ENCODE assay signal across 22 cellular contexts in the genomic region with DNA sequence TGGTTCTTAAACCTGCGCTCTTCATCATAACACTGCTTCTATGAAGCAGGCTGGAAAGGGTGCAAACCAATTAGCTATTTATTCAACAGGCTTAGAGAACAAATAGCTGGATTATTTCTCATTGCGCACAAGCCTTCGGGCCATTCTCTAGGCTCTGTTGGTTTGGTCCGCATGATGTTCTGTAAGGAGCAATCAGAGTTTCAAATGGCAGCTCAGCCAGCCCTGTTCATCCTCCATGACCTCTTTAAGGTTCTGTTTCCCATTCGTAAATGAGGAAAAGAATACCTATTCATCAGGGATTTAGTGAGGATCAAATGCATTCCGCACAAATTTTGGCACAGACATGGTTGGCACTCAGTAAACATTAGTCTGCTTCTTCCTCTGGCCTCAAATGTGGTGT. TPM values are rescaled to one million over a fixed set of nuclear protein-coding genes. Genes with fewer than 3 reads are reported as not detected.
DNase-seq lines count a peak whose midpoint lies in the region; ATAC-seq and TF ChIP-seq lines count a peak whose summit lies in the region.
"Had no signal": no experiment of that assay in that cellular context is flagged by ENCODE, and none has a peak within 500 bp of the region (broad histone marks: within the 10 kb centered on the region; RNA-seq: fewer than 3 reads in every experiment).

No MANE protein-coding gene starts in this region.

- no peaks in the 10 kb centered on the region for H3K9me2 ChIP-seq in OCI-LY7 (ENCODE audit: insufficient read depth, low read length)

- H3K27me3 ChIP-seq in right atrium auricular region = no peaks in the 10 kb centered on the region
- H3K27me3 ChIP-seq: BE2C had no signal

- H3K4me1 ChIP-seq in OCI-LY7 (ENCODE audit: insufficient read depth, low read length, poor library complexity, severe bottlenecking) (peaks cover 48% of the 10 kb centered on the region), right atrium auricular region (no peaks in the 10 kb centered on the region)
- H3K4me1 ChIP-seq: BE2C had no signal

- H3K9me3 Mint-ChIP-seq in endothelial cell (ENCODE audit: unreplicated experiment) = no peaks in the 10 kb centered on the region
- peaks cover 0 to 4% of the 10 kb centered on the region in 2 donors for H3K9me3 Mint-ChIP-seq in activated naive CD4-positive, alpha-beta T cell treated with anti-CD3 and anti-CD28 coated beads, Interleukin-2, amount 50 U/mL, for 72 hours

- no peaks in the 10 kb centered on the region for H3K36me3 Mint-ChIP-seq in endothelial cell (ENCODE audit: low read depth, unreplicated experiment)
- no peaks in the 10 kb centered on the region for H3K36me3 Mint-ChIP-seq in activated naive CD4-positive, alpha-beta T cell treated with anti-CD3 and anti-CD28 coated beads, Interleukin-2, amount 50 U/mL, for 72 hours
- H3K36me3 Mint-ChIP-seq: CD4-positive, CD25-positive, alpha-beta regulatory T cell; CD8-positive, alpha-beta memory T cell had no signal

- H3K79me2 ChIP-seq in OCI-LY7 (ENCODE audit: insufficient read depth, low read depth, low read length) = no peaks in the 10 kb centered on the region

- intact Hi-C loops in OCI-LY7 (cut with micrococcal nuclease; ENCODE audit: unreplicated experiment) = loop anchor here (10.0 kb wide), 1 partner anchor 903 kb away; no protein-coding TSS in a partner anchor

- no peak overlapping the region for H3K4me3 Mint-ChIP-seq in endothelial cell (ENCODE audit: unreplicated experiment)
- H3K4me3 Mint-ChIP-seq: CD4-positive, CD25-positive, alpha-beta regulatory T cell; CD8-positive, alpha-beta memory T cell; HFFc6 had no signal

- TF ChIP-seq CTCF in OCI-LY7 (conservative IDR thresholded peaks at IDR 0.05; ENCODE audit: low read length) = no peak
- TF ChIP-seq CTCF in endothelial cell (IDR thresholded peaks at IDR 0.05; ENCODE audit: unreplicated experiment) = no peak
- TF ChIP-seq CTCF in right atrium auricular region (IDR thresholded peaks at IDR 0.05) = no peak

- H3K4me3 ChIP-seq in OCI-LY7 (ENCODE audit: low read depth, low read length, poor library complexity, severe bottlenecking) = no peak overlapping the region
- no peak overlapping the region for H3K4me3 ChIP-seq in right atrium auricular region

- BruUV-seq in OCI-LY7 (replicated peaks; lab: Mats Ljungman, UMichigan) = no TSS peak

- peak overlapping the region; percentile 54 for H2AFZ ChIP-seq in OCI-LY7 (ENCODE audit: low read length)

- no peaks in the 10 kb centered on the region for H3K4me1 Mint-ChIP-seq in endothelial cell (ENCODE audit: unreplicated experiment)
- H3K4me1 Mint-ChIP-seq: CD4-positive, CD25-positive, alpha-beta regulatory T cell; CD8-positive, alpha-beta memory T cell had no signal

- in situ Hi-C loops in G401 (cut with HindIII; ENCODE audit: low sequenced_read_pairs) = no loop called here

- H4K20me1 ChIP-seq in OCI-LY7 (ENCODE audit: insufficient read depth, low read length) = no peaks in the 10 kb centered on the region

- POLR2A ChIA-PET in OCI-LY7 (lab: Charles Lee) = interaction anchor here (0.6 to 1.5 kb wide), 8 partner anchors 9 to 448 kb away, joined by 3 to 6 read pairs (median 4); no protein-coding TSS in a partner anchor

- H3K9me3 ChIP-seq in OCI-LY7 (ENCODE audit: low read length) = peaks cover 9% of the 10 kb centered on the region; the same call in 1 of the 2 replicates
- H3K9me3 ChIP-seq in right atrium auricular region = no peaks in the 10 kb centered on the region
- H3K9me3 ChIP-seq: BE2C had no signal

- peak; percentile 22 for DNase-seq in G401 (ENCODE audit: low spot score)
- DNase-seq in OCI-LY7 (ENCODE audit: low spot score) = no peak
- peak in 3 of 61 donors; percentile 4 to 32 (median 7) for DNase-seq in caudate nucleus (lab: John Stamatoyannopoulos, UW)
- DNase-seq in endothelial cell (ENCODE audit: low spot score) = no peak
- DNase-seq in right atrium auricular region (ENCODE audit: low spot score) = no peak
- no peak for DNase-seq in NCI-H748 treated with DMSO at 0.1 percent for 48 hours (lab: John Stamatoyannopoulos, UW)
- no peak for DNase-seq in activated naive CD4-positive, alpha-beta T cell treated with anti-CD3 and anti-CD28 coated beads, Interleukin-2, amount 50 U/mL, for 72 hours (ENCODE audit: low spot score in 2 of 2)
- DNase-seq: ACHN; BE2C; C1 segment of cervical spinal cord; CD4-positive, CD25-positive, alpha-beta regulatory T cell; CD8-positive, alpha-beta memory T cell; COR-L47; DMS 273 treated with DMSO at 0.1 percent for 48 hours; DMS53; DND-41; EL; GOT3; H7; HFFc6 had no signal

- H3K27ac ChIP-seq in OCI-LY7 (ENCODE audit: low read depth, low read length, poor library complexity, severe bottlenecking) (no peak overlapping the region), caudate nucleus (ENCODE audit: low read depth, low read length) (peak overlapping the region; percentile 6), right atrium auricular region (no peak overlapping the region)
- H3K27ac ChIP-seq: HL-60 had no signal

- CTCF ChIA-PET in OCI-LY7 (lab: Charles Lee; ENCODE audit: unreplicated experiment) = interaction anchor here (1.0 kb wide), 1 partner anchor 8 kb away, joined by 4 read pairs; no protein-coding TSS in a partner anchor

- no peaks in the 10 kb centered on the region for H3K36me3 ChIP-seq in OCI-LY7 (ENCODE audit: insufficient read depth, low read length)
- no peaks in the 10 kb centered on the region for H3K36me3 ChIP-seq in right atrium auricular region
- H3K36me3 ChIP-seq: BE2C had no signal

- H3K27me3 Mint-ChIP-seq in endothelial cell (ENCODE audit: unreplicated experiment) = no peaks in the 10 kb centered on the region
- H3K27me3 Mint-ChIP-seq: CD4-positive, CD25-positive, alpha-beta regulatory T cell; CD8-positive, alpha-beta memory T cell had no signal

- H3K27ac Mint-ChIP-seq in endothelial cell (ENCODE audit: unreplicated experiment) = no peak overlapping the region
- no peak overlapping the region for H3K27ac Mint-ChIP-seq in activated naive CD4-positive, alpha-beta T cell treated with anti-CD3 and anti-CD28 coated beads, Interleukin-2, amount 50 U/mL, for 72 hours
- H3K27ac Mint-ChIP-seq: CD4-positive, CD25-positive, alpha-beta regulatory T cell; CD8-positive, alpha-beta memory T cell; HFFc6 had no signal

- ATAC-seq in activated naive CD4-positive, alpha-beta T cell treated with anti-CD3 and anti-CD28 coated beads, Interleukin-2, amount 50 U/mL, for 72 hours = no peak
- ATAC-seq: HCT116 had no signal

- peak overlapping the region; percentile 7; the same call in 1 of the 2 replicates for H3K4me2 ChIP-seq in OCI-LY7 (ENCODE audit: low read length)

RNA-seq across cellular contexts. Expression of a gene that starts 15.4 kb away (rescaled TPM):
- not detected in 2 replicates for total RNA-seq in G401 (2014; rRNA removed; shearing (Covaris generic))
- 1.8 and 1.9 TPM in 2 replicates for total RNA-seq in OCI-LY7 (2014; rRNA removed; shearing (Covaris generic))
- total RNA-seq in OCI-LY7 (2022) (4.0 and 4.5 TPM in 2 replicates), endothelial cell (ENCODE audit: unreplicated experiment) (0.44 TPM), right atrium auricular region (1 to 10 TPM; 9.1 to 9.6 TPM)
- total RNA-seq in activated naive CD4-positive, alpha-beta T cell treated with anti-CD3 and anti-CD28 coated beads, Interleukin-2, amount 50 U/mL, for 72 hours = not detected
- total RNA-seq: CD4-positive, CD25-positive, alpha-beta regulatory T cell; CD8-positive, alpha-beta memory T cell; HFFc6 had no signal
